In genomic region chr3:113505867-113506266, GRCh38 we compare ENCODE assay signal across 30 cellular contexts. TPM values are rescaled to one million over a fixed set of nuclear protein-coding genes. Genes with fewer than 3 reads are reported as not detected.
"Had no signal": no experiment of that assay in that cellular context is flagged by ENCODE, and none has a peak within 500 bp of the region (broad histone marks: within the 10 kb centered on the region; RNA-seq: fewer than 3 reads in every experiment).

No MANE protein-coding gene starts in this region.

- H3K4me1 Mint-ChIP-seq: nephron progenitor cell had no signal

- ATAC-seq: heart left ventricle; left ventricle myocardium superior; lower lobe of right lung; natural killer cell; sciatic nerve; stimulated activated naive B cell treated with anti-CD40 and anti-IgM and Interleukin-4, amounts not matched to agents 10 μg/mL and 1 μg/mL and 100 μg/mL, for 72 hours; stimulated activated naive CD8-positive, alpha-beta T cell treated with anti-CD3 and anti-CD28 coated beads, Interleukin-15, Interleukin-2, amounts not matched to agents 100 U/mL and 50 U/mL, for 24 hours; upper lobe of right lung had no signal

- DNase-seq: glutamatergic neuron; heart left ventricle; hypothalamus; immature natural killer cell; kidney; left ventricle myocardium superior; lower lobe of right lung; mammary epithelial cell; mesenchymal stem cell; naive B cell; natural killer cell; nephron progenitor cell; stimulated activated CD4-positive, alpha-beta T cell treated with anti-CD3 and anti-CD28 coated beads, Interleukin-12 subunit alpha, Interleukin-12 subunit beta, amount 100 ng/mL, for 4 hours; stimulated activated CD4-positive, alpha-beta T cell treated with anti-CD3 and anti-CD28 coated beads, Interleukin-15, amount 100 ng/mL, for 24 hours; stimulated activated CD4-positive, alpha-beta T cell treated with anti-CD3 and anti-CD28 coated beads, Interleukin-2, amount 100 ng/mL, for 24 hours; stimulated activated CD4-positive, alpha-beta T cell treated with anti-CD3 and anti-CD28 coated beads, Interleukin-4, amount 100 ng/mL, for 1 hour; stimulated activated naive B cell treated with anti-CD40 and anti-IgM and Interleukin-4, amounts not matched to agents 10 μg/mL and 1 μg/mL and 100 μg/mL, for 72 hours; stimulated activated naive CD8-positive, alpha-beta T cell treated with anti-CD3 and anti-CD28 coated beads, Interleukin-15, Interleukin-2, amounts not matched to agents 100 U/mL and 50 U/mL, for 24 hours; stomach; tibial artery; trophoblast cell; upper lobe of right lung had no signal

- H3K36me3 ChIP-seq: right atrium auricular region, thoracic aorta had no signal

- H3K4me1 ChIP-seq: heart left ventricle, lower lobe of right lung, parathyroid adenoma, right atrium auricular region, stomach, tibial artery, upper lobe of right lung had no signal

- H3K9ac ChIP-seq: parathyroid adenoma had no signal

- H3K27me3 ChIP-seq: heart left ventricle, right atrium auricular region, stomach, tibial artery, upper lobe of right lung had no signal

- H3K27ac ChIP-seq: heart left ventricle, lower lobe of right lung, parathyroid adenoma, right atrium auricular region, skin epidermis, stomach, thoracic aorta, tibial artery, upper lobe of right lung had no signal

- H3K4me3 Mint-ChIP-seq: immature natural killer cell; naive B cell; natural killer cell; nephron progenitor cell; stimulated activated naive B cell treated with anti-CD40 and anti-IgM and Interleukin-4, amounts not matched to agents 10 μg/mL and 1 μg/mL and 100 μg/mL, for 72 hours had no signal

- H3K4me3 ChIP-seq: heart left ventricle, lower lobe of right lung, right atrium auricular region, skin epidermis, stomach, thoracic aorta, tibial artery, upper lobe of right lung had no signal

- H3K36me3 Mint-ChIP-seq: natural killer cell had no signal

- H3K27ac Mint-ChIP-seq: immature natural killer cell; naive B cell; natural killer cell; nephron progenitor cell; stimulated activated naive B cell treated with anti-CD40 and anti-IgM and Interleukin-4, amounts not matched to agents 10 μg/mL and 1 μg/mL and 100 μg/mL, for 72 hours had no signal

- H3K9me3 ChIP-seq: heart left ventricle, lower lobe of right lung, right atrium auricular region, stomach, thoracic aorta, tibial artery, upper lobe of right lung had no signal

- H3K9me3 Mint-ChIP-seq: immature natural killer cell, naive B cell, natural killer cell had no signal

- H3K27me3 Mint-ChIP-seq: naive B cell; stimulated activated naive B cell treated with anti-CD40 and anti-IgM and Interleukin-4, amounts not matched to agents 10 μg/mL and 1 μg/mL and 100 μg/mL, for 72 hours had no signal

- FAIRE-seq: islet of Langerhans, kidney, urothelium cell line had no signal

RNA-seq across cellular contexts. Expression of gene SIDT1, which starts 26.5 kb away (rescaled TPM):
- total RNA-seq: mammary epithelial cell, pulmonary artery endothelial cell had no signal
